In the genomic region with DNA sequence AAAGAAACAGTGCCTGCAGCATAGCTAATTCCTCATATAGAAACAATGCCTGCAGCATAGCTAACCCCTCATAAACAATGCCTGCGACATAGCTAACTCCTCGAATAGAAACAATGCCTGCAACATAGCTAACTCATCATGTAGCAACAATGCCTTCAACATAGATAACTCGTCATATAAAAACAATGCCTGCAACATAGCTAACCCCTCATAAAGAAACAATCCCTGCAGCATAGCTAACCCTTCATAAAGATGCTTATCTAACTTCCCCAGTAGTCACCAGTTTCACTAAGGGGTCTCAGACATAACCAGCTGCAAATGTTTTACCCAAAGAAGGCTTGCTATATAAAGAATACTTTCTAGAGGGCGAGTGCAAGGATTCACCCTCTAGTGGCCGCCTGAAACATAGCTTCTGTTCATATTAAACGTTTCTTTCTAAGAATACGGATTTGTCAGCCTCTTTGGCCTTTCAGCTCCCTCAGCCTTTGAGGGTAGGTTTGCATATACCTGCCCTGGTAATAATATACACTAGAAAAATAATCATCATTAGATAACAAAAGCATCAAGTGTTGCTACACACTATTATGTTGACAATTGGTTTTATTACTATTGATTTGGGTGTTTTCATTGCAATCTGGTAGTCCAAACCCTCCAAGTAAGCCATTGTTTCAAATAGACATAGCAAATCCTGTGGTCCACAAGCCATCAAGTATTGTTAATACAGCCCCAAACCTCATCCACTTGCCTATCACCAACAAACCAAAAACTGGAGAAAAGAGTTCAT, we compare ENCODE assay signal across 8 cellular contexts. TPM values are rescaled to one million over a fixed set of nuclear protein-coding genes. Genes with fewer than 3 reads are reported as not detected.
DNase-seq lines count a peak whose midpoint lies in the region; ATAC-seq and TF ChIP-seq lines count a peak whose summit lies in the region.

No MANE protein-coding gene starts in this region.

- no peak overlapping the region for H3K4me2 ChIP-seq in parathyroid adenoma (ENCODE audit: low read length)

- no peak overlapping the region for H3K27ac ChIP-seq in parathyroid adenoma

- H3K4me1 ChIP-seq in parathyroid adenoma = no peaks in the 10 kb centered on the region

- TF ChIP-seq CTCF in LNCAP (IDR thresholded peaks at IDR 0.05) (peak; percentile 74), endothelial cell (IDR thresholded peaks at IDR 0.05; ENCODE audit: unreplicated experiment) (peak; percentile 80), parathyroid adenoma (IDR thresholded peaks at IDR 0.05) (peak; percentile 49)

- no peaks in the 10 kb centered on the region for H3K36me3 Mint-ChIP-seq in endothelial cell (ENCODE audit: low read depth, unreplicated experiment)

- no peaks in the 10 kb centered on the region for H3K36me3 ChIP-seq in parathyroid adenoma (ENCODE audit: control insufficient read depth, insufficient read depth, low read length)

- H3K4me1 Mint-ChIP-seq in endothelial cell (ENCODE audit: unreplicated experiment) = no peaks in the 10 kb centered on the region

- H2AFZ ChIP-seq in parathyroid adenoma = no peak overlapping the region

- H3K27me3 ChIP-seq in parathyroid adenoma (ENCODE audit: control insufficient read depth, insufficient read depth, low read length) = no peaks in the 10 kb centered on the region

- no peaks in the 10 kb centered on the region for H3K79me2 ChIP-seq in parathyroid adenoma

- H3K27me3 Mint-ChIP-seq in endothelial cell (ENCODE audit: unreplicated experiment) = no peaks in the 10 kb centered on the region

- DNase-seq in G401 (ENCODE audit: low spot score) (peak; percentile 17), endothelial cell (ENCODE audit: low spot score) (peak; percentile 14), midbrain (lab: John Stamatoyannopoulos, UW) (no peak)
- DNase-seq in stimulated activated CD4-positive, alpha-beta T cell treated with anti-CD3 and anti-CD28 coated beads, Interleukin-4, amount 100 ng/mL, for 24 hours = no peak

- in situ Hi-C loops in G401 (cut with HindIII; ENCODE audit: low sequenced_read_pairs) = no loop called here

- no peak overlapping the region for H3K4me3 ChIP-seq in parathyroid adenoma (ENCODE audit: low read depth, low read length)

- no peaks in the 10 kb centered on the region for H3K9me3 ChIP-seq in parathyroid adenoma (ENCODE audit: control insufficient read depth, low read length)

- ATAC-seq in HG03439 (IDR thresholded peaks at IDR 0.05; ENCODE audit: unreplicated experiment) (no peak), HG02623 (IDR thresholded peaks at IDR 0.05; ENCODE audit: unreplicated experiment) (no peak)

- no peak overlapping the region for H3K27ac Mint-ChIP-seq in endothelial cell (ENCODE audit: unreplicated experiment)

- no peaks in the 10 kb centered on the region for H3K9me3 Mint-ChIP-seq in endothelial cell (ENCODE audit: unreplicated experiment)

- no peak overlapping the region for H3K4me3 Mint-ChIP-seq in endothelial cell (ENCODE audit: unreplicated experiment)

- H3K9ac ChIP-seq in parathyroid adenoma = no peak overlapping the region

RNA-seq across cellular contexts. Expression of a gene that starts 44.4 kb away (rescaled TPM):
- 13.6 and 17.6 TPM in 2 replicates for total RNA-seq in G401 (2014; rRNA removed; shearing (Covaris generic))
- total RNA-seq in endothelial cell (ENCODE audit: unreplicated experiment) = 17.5 TPM

Comparison
In these comparisons a context has a peak if more than half of its experiments do, and no peak if none do; other contexts are left out.
1. DNase-seq: peak in G401 (single experiment) and endothelial cell (single experiment); none in midbrain (single experiment) and stimulated activated CD4-positive, alpha-beta T cell treated with anti-CD3 and anti-CD28 coated beads, Interleukin-4, amount 100 ng/mL, for 24 hours (single experiment).
2. Peak in every context shown above with its lines, with median percentiles within 50 percentile points of each other: CTCF ChIP-seq.